Comparison of ENCODE assay signal across 22 cellular contexts in genomic region chr20:63218701-63219446, GRCh38. TPM values are rescaled to one million over a fixed set of nuclear protein-coding genes. Genes with fewer than 3 reads are reported as not detected.
DNase-seq lines count a peak whose midpoint lies in the region; ATAC-seq, FAIRE-seq and TF ChIP-seq lines count a peak whose summit lies in the region.
"Had no signal": no experiment of that assay in that cellular context is flagged by ENCODE, and none has a peak within 500 bp of the region (broad histone marks: within the 10 kb centered on the region; RNA-seq: fewer than 3 reads in every experiment).

No MANE protein-coding gene starts in this region.

- H3K9me2 ChIP-seq in OCI-LY1 (ENCODE audit: low read depth, low read length): no peaks in the 10 kb centered on the region

- intact Hi-C loops in kidney (cut with DNase I): no loop called here

- ATAC-seq in GM18870 (IDR thresholded peaks at IDR 0.05; ENCODE audit: unreplicated experiment) (no peak), HG03342 (IDR thresholded peaks at IDR 0.05; ENCODE audit: unreplicated experiment) (no peak)

- no peaks in the 10 kb centered on the region for H3K27me3 ChIP-seq in BLaER1
- no peaks in the 10 kb centered on the region for H3K27me3 ChIP-seq in OCI-LY1 (ENCODE audit: insufficient read depth, low read length)
- no peaks in the 10 kb centered on the region for H3K27me3 ChIP-seq in Peyer's patch

- TF ChIP-seq CTCF in GM12864 (IDR thresholded peaks at IDR 0.05; ENCODE audit: low read depth, low read length, missing control alignments) (peak; percentile 13), OCI-LY1 (IDR thresholded peaks at IDR 0.05; ENCODE audit: low read length) (peak; percentile 15), kidney (IDR thresholded peaks at IDR 0.05; ENCODE audit: borderline replicate concordance, extremely low read depth, insufficient read depth) (no peak), Peyer's patch (IDR thresholded peaks at IDR 0.05) (no peak)

- H3F3A ChIP-seq in OCI-LY1 (ENCODE audit: insufficient read depth, low read length): no peaks in the 10 kb centered on the region

- H3K4me1 ChIP-seq in BLaER1 (peaks cover 47% of the 10 kb centered on the region), OCI-LY1 (ENCODE audit: insufficient read depth, low read length, severe bottlenecking) (peaks cover 23% of the 10 kb centered on the region), kidney (ENCODE audit: control insufficient read depth in 1 of 2, insufficient read depth in 1 of 2, low read depth in 1 of 2, low read length in 2 of 2) (peaks cover 0 to 16% of the 10 kb centered on the region in 2 donors), Peyer's patch (peaks cover 0 to 20% (median 15%) of the 10 kb centered on the region in 4 donors)

- DNase-seq in GM12864 (ENCODE audit: low read depth) (no peak), kidney (peak; percentile 57), iPS-NIHi11 (ENCODE audit: low spot score) (no peak), Peyer's patch (no peak)
- DNase-seq: ACHN, AML-193, Caco-2, DMS53, KG1, NCI-H1092, NCI-H2227 treated with DMSO at 0.1 percent for 48 hours, NCI-H524 treated with DMSO at 0.1 percent for 48 hours had no signal

- H3K27ac ChIP-seq in BLaER1 (peak overlapping the region; percentile 97; the same call in 1 of the 2 replicates), OCI-LY1 (ENCODE audit: low read depth, low read length, poor library complexity, severe bottlenecking) (no peak overlapping the region), kidney (ENCODE audit: low read depth in 2 of 2, low read length in 2 of 2) (no peak overlapping the region), Peyer's patch (no peak overlapping the region)
- H3K27ac ChIP-seq: RWPE1, SJSA1 had no signal

- TF ChIP-seq POLR2A in Peyer's patch (IDR thresholded peaks at IDR 0.05): no peak

- H3K9me3 ChIP-seq in BLaER1 (no peaks in the 10 kb centered on the region), OCI-LY1 (ENCODE audit: low read length) (no peaks in the 10 kb centered on the region), kidney (ENCODE audit: control insufficient read depth in 1 of 2, low read length in 2 of 2) (no peaks in the 10 kb centered on the region), Peyer's patch (no peaks in the 10 kb centered on the region)
- H3K9me3 ChIP-seq: Caco-2, HAP-1, SJSA1 had no signal

- peaks cover 17% of the 10 kb centered on the region for H3K79me2 ChIP-seq in OCI-LY1 (ENCODE audit: insufficient read depth, low read length)

- H3K4me2 ChIP-seq in BLaER1 (no peak overlapping the region), OCI-LY1 (ENCODE audit: low read length) (no peak overlapping the region)

- H2AFZ ChIP-seq in OCI-LY1 (ENCODE audit: low read length): no peak overlapping the region

- no peak overlapping the region for H3K9ac ChIP-seq in BLaER1
- no peak overlapping the region for H3K9ac ChIP-seq in OCI-LY1 (ENCODE audit: low read length)
- no peak overlapping the region for H3K9ac ChIP-seq in kidney (ENCODE audit: low read length in 2 of 2)

- H3K4me3 ChIP-seq in BLaER1 (no peak overlapping the region), GM12864 (ENCODE audit: low read depth, low read length) (no peak overlapping the region), OCI-LY1 (ENCODE audit: low read depth, low read length, poor library complexity, severe bottlenecking) (no peak overlapping the region), kidney (ENCODE audit: low read length in 2 of 2) (no peak overlapping the region), Peyer's patch (no peak overlapping the region)
- H3K4me3 ChIP-seq: HAP-1, SJSA1 had no signal

- H4K20me1 ChIP-seq in BLaER1: peaks cover 20% of the 10 kb centered on the region
- no peaks in the 10 kb centered on the region for H4K20me1 ChIP-seq in OCI-LY1 (ENCODE audit: insufficient read depth, low read length)

- FAIRE-seq in kidney (lab: Jason Lieb, UNC): no peak
- FAIRE-seq: GM12891, GM18507 had no signal

- H3K36me3 ChIP-seq in BLaER1 (peaks cover 12% of the 10 kb centered on the region), OCI-LY1 (ENCODE audit: insufficient read depth, low read length) (peaks cover 11% of the 10 kb centered on the region; the same call in 1 of the 2 replicates), kidney (ENCODE audit: control insufficient read depth in 1 of 2, insufficient read depth in 2 of 2, low read length in 2 of 2) (peaks cover 2 to 3% of the 10 kb centered on the region in 2 donors), Peyer's patch (peaks cover 0 to 5% (median 0%) of the 10 kb centered on the region in 3 donors)

RNA-seq across cellular contexts. Expression of gene YTHDF1, which starts 2.9 kb away (rescaled TPM):
- total RNA-seq in kidney: 43.1 TPM
- 21.9 TPM for polyA plus RNA-seq in kidney (ENCODE audit: insufficient read depth, low read depth, low replicate concordance)
- total RNA-seq in Peyer's patch: 10 to 100 TPM; 25.7 to 30.5 (median 28.3) TPM

RNA-seq across cellular contexts. Expression of gene BIRC7, which starts 16.8 kb away (rescaled TPM):
- total RNA-seq in kidney (4.0 TPM), Peyer's patch (not detected)
- 0.30 TPM for polyA plus RNA-seq in kidney (ENCODE audit: insufficient read depth, low read depth, low replicate concordance)
- total RNA-seq: MCF 10A, SJSA1 had no signal

RNA-seq across cellular contexts. Expression of gene NKAIN4, which starts 35.4 kb away (rescaled TPM):
- total RNA-seq in kidney (29.7 TPM), Peyer's patch (not detected)
- 107 TPM for polyA plus RNA-seq in kidney (ENCODE audit: insufficient read depth, low read depth, low replicate concordance)
- total RNA-seq: MCF 10A, SJSA1 had no signal

RNA-seq across cellular contexts. Expression of gene ARFGAP1, which starts 53.7 kb away (rescaled TPM):
- 84.3 TPM for total RNA-seq in kidney
- 40.4 TPM for polyA plus RNA-seq in kidney (ENCODE audit: insufficient read depth, low read depth, low replicate concordance)
- total RNA-seq in Peyer's patch: 100 to 1,000 TPM in 1 of 4 donors, 10 to 100 TPM in 3; 66.6 to 149 (median 89.8) TPM

Comparison
In these comparisons a context has a peak if more than half of its experiments do, and no peak if none do; other contexts are left out.
1. CTCF ChIP-seq: peak in GM12864 (single experiment) and OCI-LY1 (single experiment); none in kidney (single experiment) and Peyer's patch (0 of 6).
2. RNA of gene NKAIN4, which starts 35.4 kb away (total RNA-seq): 29.7 TPM in kidney (single experiment); not detected in Peyer's patch; every median in the first group is over 10 times any median in the second.